ENCODE assay signal across 9 cellular contexts in genomic region chr5:470961-471749, GRCh38. TPM values are rescaled to one million over a fixed set of nuclear protein-coding genes. Genes with fewer than 3 reads are reported as not detected.
DNase-seq lines count a peak whose midpoint lies in the region; ATAC-seq, FAIRE-seq and TF ChIP-seq lines count a peak whose summit lies in the region.
"Had no signal": no experiment of that assay in that cellular context is flagged by ENCODE, and none has a peak within 500 bp of the region (broad histone marks: within the 10 kb centered on the region; RNA-seq: fewer than 3 reads in every experiment).

No MANE protein-coding gene starts in this region.

- no peak for ATAC-seq in HG03095 (IDR thresholded peaks at IDR 0.05; ENCODE audit: unreplicated experiment)

- H3K27ac Mint-ChIP-seq in activated CD4-positive, alpha-beta memory T cell treated with anti-CD3 and anti-CD28 coated beads for 36 hours: peak overlapping the region; percentile 81

- POLR2A ChIA-PET in activated CD4-positive, alpha-beta memory T cell treated with anti-CD3 and anti-CD28 coated beads for 36 hours (lab: Charles Lee): interaction anchor here (0.8 kb wide), 1 partner anchor 155 kb away, joined by 4 read pairs; no protein-coding TSS in a partner anchor

- peaks cover 3 to 14% of the 10 kb centered on the region in 2 donors for H3K4me1 ChIP-seq in kidney (ENCODE audit: control insufficient read depth in 1 of 2, insufficient read depth in 1 of 2, low read depth in 1 of 2, low read length in 2 of 2)
- peaks cover 7% of the 10 kb centered on the region for H3K4me1 ChIP-seq in thymus (ENCODE audit: control insufficient read depth, insufficient read depth, low read length)

- H3K9me3 ChIP-seq in kidney (ENCODE audit: control insufficient read depth in 1 of 2, low read length in 2 of 2) (no peaks in the 10 kb centered on the region), thymus (ENCODE audit: control insufficient read depth) (no peaks in the 10 kb centered on the region)

- H3K4me3 Mint-ChIP-seq in activated CD4-positive, alpha-beta memory T cell treated with anti-CD3 and anti-CD28 coated beads for 36 hours: peak overlapping the region; percentile 84

- H3K4me1 Mint-ChIP-seq in activated CD4-positive, alpha-beta memory T cell treated with anti-CD3 and anti-CD28 coated beads for 36 hours (ENCODE audit: low read depth): peaks cover 24% of the 10 kb centered on the region

- peaks cover 13% of the 10 kb centered on the region for H3K36me3 Mint-ChIP-seq in activated CD4-positive, alpha-beta memory T cell treated with anti-CD3 and anti-CD28 coated beads for 36 hours

- no peak for TF ChIP-seq CTCF in kidney (IDR thresholded peaks at IDR 0.05; ENCODE audit: borderline replicate concordance, extremely low read depth, insufficient read depth)

- CTCF ChIA-PET in activated CD4-positive, alpha-beta memory T cell treated with anti-CD3 and anti-CD28 coated beads for 36 hours (lab: Charles Lee): interaction anchor here (1.1 kb wide), 1 partner anchor 25 kb away, joined by 11 read pairs; no protein-coding TSS in a partner anchor

- WGBS in thymus: 97% methylated on average over 31 of the region's 31 CpGs

- H3K27me3 Mint-ChIP-seq in activated CD4-positive, alpha-beta memory T cell treated with anti-CD3 and anti-CD28 coated beads for 36 hours: peaks cover 2% of the 10 kb centered on the region

- peaks cover 2 to 4% of the 10 kb centered on the region in 2 donors for H3K36me3 ChIP-seq in kidney (ENCODE audit: control insufficient read depth in 1 of 2, insufficient read depth in 2 of 2, low read length in 2 of 2)
- peaks cover 27% of the 10 kb centered on the region for H3K36me3 ChIP-seq in thymus (ENCODE audit: control insufficient read depth, insufficient read depth)

- peak; percentile 61 for DNase-seq in activated effector memory CD4-positive, alpha-beta T cell treated with anti-CD3 and anti-CD28 coated beads, Interleukin-2, amount 50 U/mL, for 16 hours
- no peak for DNase-seq in activated effector memory CD4-positive, alpha-beta T cell treated with Interleukin-2 at 50 U/mL for 16 hours
- DNase-seq in activated CD4-positive, alpha-beta memory T cell treated with anti-CD3 and anti-CD28 coated beads for 36 hours: no peak
- DNase-seq in kidney (peak; percentile 67), NCI-H146 treated with DMSO at 0.1 percent for 48 hours (lab: John Stamatoyannopoulos, UW; ENCODE audit: unreplicated experiment) (no peak), GM19239 (ENCODE audit: insufficient read length, low spot score) (no peak)
- DNase-seq: NCI-H1092 had no signal

- H3K4me3 ChIP-seq in kidney (ENCODE audit: low read length in 2 of 2) (no peak overlapping the region), thymus (ENCODE audit: low read length) (no peak overlapping the region)

- no peak for FAIRE-seq in kidney (lab: Jason Lieb, UNC)
- no peak for FAIRE-seq in GM19239 (lab: Jason Lieb, UNC)

- no peaks in the 10 kb centered on the region for H3K9me3 Mint-ChIP-seq in activated CD4-positive, alpha-beta memory T cell treated with anti-CD3 and anti-CD28 coated beads for 36 hours

- peaks cover 21% of the 10 kb centered on the region for H3K27me3 ChIP-seq in thymus (ENCODE audit: control insufficient read depth, insufficient read depth)

- intact Hi-C loops in activated CD4-positive, alpha-beta memory T cell treated with anti-CD3 and anti-CD28 coated beads for 36 hours (cut with micrococcal nuclease): no loop called here
- intact Hi-C loops in kidney (cut with DNase I): no loop called here

- H3K9ac ChIP-seq in kidney (ENCODE audit: low read length in 2 of 2): no peak overlapping the region

- H3K27ac ChIP-seq in kidney (ENCODE audit: low read depth in 2 of 2, low read length in 2 of 2): no peak overlapping the region
- H3K27ac ChIP-seq in thymus (ENCODE audit: low read depth): peak overlapping the region; percentile 18

RNA-seq across cellular contexts. Expression of gene EXOC3, which starts 28.2 kb away (rescaled TPM):
- total RNA-seq in activated CD4-positive, alpha-beta memory T cell treated with anti-CD3 and anti-CD28 coated beads for 36 hours: 10 to 100 TPM; 49.9 to 54.5 TPM
- 71.5 TPM for total RNA-seq in kidney
- polyA plus RNA-seq in kidney (ENCODE audit: insufficient read depth, low read depth, low replicate concordance): 40.5 TPM
- polyA plus RNA-seq in thymus: 60.0 TPM

RNA-seq across cellular contexts. Expression of gene SLC9A3, which starts 53.1 kb away (rescaled TPM):
- 1 to 10 TPM; 1.7 to 1.8 TPM for total RNA-seq in activated CD4-positive, alpha-beta memory T cell treated with anti-CD3 and anti-CD28 coated beads for 36 hours
- total RNA-seq in kidney: 10.5 TPM
- polyA plus RNA-seq in kidney (ENCODE audit: insufficient read depth, low read depth, low replicate concordance): 36.9 TPM
- 1.9 TPM for polyA plus RNA-seq in thymus

Comparison
In these comparisons a context has a peak if more than half of its experiments do, and no peak if none do; other contexts are left out.
1. DNase-seq: peak in activated effector memory CD4-positive, alpha-beta T cell treated with anti-CD3 and anti-CD28 coated beads, Interleukin-2, amount 50 U/mL, for 16 hours (single experiment) and kidney (single experiment); none in activated effector memory CD4-positive, alpha-beta T cell treated with Interleukin-2 at 50 U/mL for 16 hours (single experiment), activated CD4-positive, alpha-beta memory T cell treated with anti-CD3 and anti-CD28 coated beads for 36 hours (single experiment), NCI-H146 treated with DMSO at 0.1 percent for 48 hours (single experiment) and GM19239 (single experiment).